ENCODE assay signal across 8 cellular contexts in genomic region chr17:7014261-7014994, GRCh38. TPM values are rescaled to one million over a fixed set of nuclear protein-coding genes. Genes with fewer than 3 reads are reported as not detected.
DNase-seq lines count a peak whose midpoint lies in the region.

No MANE protein-coding gene starts in this region.

- peak overlapping the region; percentile 88 for H3K4me3 ChIP-seq in MG63

- peak; percentile 79 for DNase-seq in GM04503 (ENCODE audit: low read depth)
- DNase-seq in HCEC 1CT = peak; percentile 97
- DNase-seq in MG63 = peak; percentile 95
- DNase-seq in SIG-M5 (lab: John Stamatoyannopoulos, UW) = peak; percentile 78
- peak; percentile 90 to 97 (median 94) for DNase-seq in activated naive CD4-positive, alpha-beta T cell (lab: John Stamatoyannopoulos, UW)
- peak; percentile 94 for DNase-seq in foreskin melanocyte
- DNase-seq in non-pigmented ciliary epithelial cell (ENCODE audit: low read depth) = peak; percentile 83
- DNase-seq in superior temporal gyrus (ENCODE audit: extremely low spot score) = peak; percentile 96

- H3K27me3 ChIP-seq in MG63 = no peaks in the 10 kb centered on the region

- H3K9me3 ChIP-seq in MG63 = no peaks in the 10 kb centered on the region

- H3K36me3 ChIP-seq in MG63 = peaks cover 16% of the 10 kb centered on the region

RNA-seq across cellular contexts. Expression of gene RNASEK, which starts 2.0 kb away (rescaled TPM):
- total RNA-seq in MG63 (2014; rRNA removed; shearing (Covaris generic); ENCODE audit: low replicate concordance) = 45.2 and 62.3 TPM in 2 replicates

RNA-seq across cellular contexts. Expression of gene BCL6B, which starts 8.4 kb away (rescaled TPM):
- 0.36 TPM in 1 of 2 replicates, not detected in the other for total RNA-seq in MG63 (2014; rRNA removed; shearing (Covaris generic); ENCODE audit: low replicate concordance)

RNA-seq across cellular contexts. Expression of gene ALOX12, which starts 18.6 kb away (rescaled TPM):
- not detected in 2 replicates for total RNA-seq in MG63 (2014; rRNA removed; shearing (Covaris generic); ENCODE audit: low replicate concordance)

RNA-seq across cellular contexts. Expression of gene SLC16A13, which starts 21.4 kb away (rescaled TPM):
- 0.96 and 1.1 TPM in 2 replicates for total RNA-seq in MG63 (2014; rRNA removed; shearing (Covaris generic); ENCODE audit: low replicate concordance)

RNA-seq across cellular contexts. Expression of gene SLC16A11, which starts 29.5 kb away (rescaled TPM):
- not detected in 2 replicates for total RNA-seq in MG63 (2014; rRNA removed; shearing (Covaris generic); ENCODE audit: low replicate concordance)

Comparison
In these comparisons a context has a peak if more than half of its experiments do, and no peak if none do; other contexts are left out.
1. Peak in every context shown above with its lines: DNase-seq and H3K4me3 ChIP-seq.